In genomic region chrX:102599950-102600579, GRCh38 we compare ENCODE assay signal across 8 cellular contexts. TPM values are rescaled to one million over a fixed set of nuclear protein-coding genes. Genes with fewer than 3 reads are reported as not detected.
DNase-seq lines count a peak whose midpoint lies in the region; ATAC-seq lines count a peak whose summit lies in the region.

No MANE protein-coding gene starts in this region.

- peak overlapping the region; percentile 92 for H3K9ac ChIP-seq in iPS-20b (ENCODE audit: low read depth, low read length)

- no peaks in the 10 kb centered on the region for H3K4me1 ChIP-seq in iPS-20b (ENCODE audit: insufficient read depth, low read length)

- peak overlapping the region; percentile 68 for H3K27ac ChIP-seq in angular gyrus (ENCODE audit: low read depth, low read length)
- H3K27ac ChIP-seq in iPS-20b (ENCODE audit: low read length), result peak overlapping the region; percentile 69
- peak overlapping the region in 19 of 21 experiments; percentile 50 to 85 (median 75) for H3K27ac ChIP-seq in skin epidermis

- H3K36me3 ChIP-seq in iPS-20b (ENCODE audit: insufficient read depth, low read depth, low read length), result peaks cover 16% of the 10 kb centered on the region; the same call in 1 of the 2 replicates

- ATAC-seq in GM19395 (IDR thresholded peaks at IDR 0.05; ENCODE audit: unreplicated experiment) (peak; percentile 5), GM19452 (IDR thresholded peaks at IDR 0.05; ENCODE audit: unreplicated experiment) (no peak)

- H3K9me3 ChIP-seq in iPS-20b (ENCODE audit: insufficient read depth, low read depth, low read length), result no peaks in the 10 kb centered on the region

- H3K4me3 ChIP-seq in iPS-20b (ENCODE audit: low read length) (peak overlapping the region; percentile 95), skin epidermis (peak overlapping the region; percentile 38 to 60 (median 49))

- DNase-seq in Ammon's horn (ENCODE audit: low spot score) (peak; percentile 6), HT-29 (ENCODE audit: low spot score) (peak; percentile 36)
- DNase-seq in stimulated activated CD4-positive, alpha-beta T cell treated with anti-CD3 and anti-CD28 coated beads, Interleukin-12 subunit alpha, Interleukin-12 subunit beta, amount 100 ng/mL, for 4 hours, result no peak

- no peaks in the 10 kb centered on the region for H3K27me3 ChIP-seq in iPS-20b (ENCODE audit: insufficient read depth, low read length)

RNA-seq across cellular contexts. Expression of gene ARMCX5, which starts 0.8 kb away (rescaled TPM):
- 10.5 and 12.1 TPM in 2 replicates for total RNA-seq in HT-29 (2014; rRNA removed; shearing (Covaris generic))

RNA-seq across cellular contexts. Expression of gene GPRASP1, which starts 51.2 kb away (rescaled TPM):
- 0.13 and 0.23 TPM in 2 replicates for total RNA-seq in HT-29 (2014; rRNA removed; shearing (Covaris generic))
